In the genomic region with DNA sequence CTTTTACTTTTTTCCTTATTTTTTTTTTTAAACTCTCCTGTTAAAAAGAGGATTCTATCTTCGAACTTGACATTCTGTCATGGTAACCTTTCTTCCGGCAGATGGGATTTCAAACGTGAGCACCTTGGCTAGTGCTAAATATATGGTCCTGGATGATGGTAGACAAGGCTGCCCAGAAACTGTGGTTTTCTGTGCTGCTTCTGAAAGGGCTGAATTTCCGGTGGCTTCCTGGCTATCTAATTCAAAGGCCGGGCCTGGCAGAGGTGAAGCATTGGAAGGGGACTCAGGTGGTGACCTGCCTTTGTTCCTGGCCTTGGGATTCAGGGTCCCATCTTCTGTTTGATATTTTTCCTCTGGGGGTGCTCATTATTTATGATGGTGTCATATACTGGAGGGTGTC, we compare ENCODE assay signal across 24 cellular contexts. TPM values are rescaled to one million over a fixed set of nuclear protein-coding genes. Genes with fewer than 3 reads are reported as not detected.
"Had no signal": no experiment of that assay in that cellular context is flagged by ENCODE, and none has a peak within 500 bp of the region (broad histone marks: within the 10 kb centered on the region; RNA-seq: fewer than 3 reads in every experiment).

No MANE protein-coding gene starts in this region.

- H3K27ac ChIP-seq: colonic mucosa, esophagus squamous epithelium, gastroesophageal sphincter, neutrophil, psoas muscle, right lobe of liver, stomach, thoracic aorta, transverse colon had no signal

- H3K9me3 ChIP-seq: colonic mucosa, esophagus squamous epithelium, neutrophil, psoas muscle, right lobe of liver, stomach, thoracic aorta, transverse colon had no signal

- H3K9me3 Mint-ChIP-seq: naive thymus-derived CD4-positive, alpha-beta T cell; nephron progenitor cell had no signal

- H3K4me3 Mint-ChIP-seq: naive thymus-derived CD4-positive, alpha-beta T cell; nephron progenitor cell had no signal

- H3K27me3 ChIP-seq: right lobe of liver had no signal

- H3K36me3 ChIP-seq: colonic mucosa, esophagus squamous epithelium, gastroesophageal sphincter, neutrophil, right lobe of liver, stomach, thoracic aorta, transverse colon had no signal

- ATAC-seq: gastroesophageal sphincter; left colon; left ventricle myocardium superior; naive thymus-derived CD4-positive, alpha-beta T cell; psoas muscle; right lobe of liver had no signal

- H3K27ac Mint-ChIP-seq: nephron progenitor cell had no signal

- DNase-seq: colonic mucosa; dermis blood vessel endothelial cell; esophagus squamous epithelium; foreskin fibroblast; left colon; left ventricle myocardium superior; mesendoderm; naive thymus-derived CD4-positive, alpha-beta T cell; nephron progenitor cell; psoas muscle; retina; right lobe of liver; stimulated activated CD4-positive, alpha-beta T cell treated with anti-CD3 and anti-CD28 coated beads, Interleukin-2, amount 100 ng/mL, for 24 hours; stimulated activated naive CD4-positive, alpha-beta T cell; stomach; substantia nigra; transverse colon had no signal

- H3K4me3 ChIP-seq: colonic mucosa, esophagus squamous epithelium, gastroesophageal sphincter, psoas muscle, right lobe of liver, stomach, thoracic aorta, transverse colon had no signal

- H3K36me3 Mint-ChIP-seq: naive thymus-derived CD4-positive, alpha-beta T cell had no signal

- H3K4me1 ChIP-seq: colonic mucosa, psoas muscle had no signal

RNA-seq across cellular contexts. Expression of gene CUX2, which starts 5.0 kb away (rescaled TPM):
- total RNA-seq: dermis blood vessel endothelial cell, epithelial cell of proximal tubule, esophagus squamous epithelium, gastroesophageal sphincter, kidney epithelial cell, left ventricle myocardium superior, lung microvascular endothelial cell, osteoblast, thoracic aorta had no signal
